In the genomic region with DNA sequence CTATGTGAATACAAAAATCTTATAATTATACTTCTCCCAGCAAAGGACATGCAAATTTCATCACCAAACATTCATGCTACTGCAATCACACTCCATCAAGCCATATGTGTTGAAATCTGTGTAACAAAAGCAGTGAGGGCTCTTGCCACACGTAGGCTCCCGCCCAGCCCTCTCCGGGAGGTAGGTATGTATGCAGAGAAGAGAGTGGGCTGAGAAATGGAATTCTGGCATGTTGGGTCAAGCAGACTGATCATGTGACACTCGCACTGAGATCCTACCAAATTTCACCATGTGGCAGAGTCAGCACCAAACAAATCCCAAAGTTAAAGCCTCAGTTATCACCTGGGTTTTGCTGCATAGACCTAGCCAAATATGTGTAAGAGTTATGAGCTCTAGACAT, we compare ENCODE assay signal across 23 cellular contexts. TPM values are rescaled to one million over a fixed set of nuclear protein-coding genes. Genes with fewer than 3 reads are reported as not detected.
A peak's percentile ranks its signal among the peaks of the same experiment; 100 is the strongest.
DNase-seq lines count a peak whose midpoint lies in the region; ATAC-seq and TF ChIP-seq lines count a peak whose summit lies in the region.
"Had no signal": no experiment of that assay in that cellular context is flagged by ENCODE, and none has a peak within 500 bp of the region (broad histone marks: within the 10 kb centered on the region; RNA-seq: fewer than 3 reads in every experiment).

No MANE protein-coding gene starts in this region.

- peak overlapping the region in 3 of 7 donors; percentile 21 to 71 (median 53) for H3K27ac Mint-ChIP-seq in CD14-positive monocyte
- H3K27ac Mint-ChIP-seq: memory B cell; stimulated activated naive CD8-positive, alpha-beta T cell treated with anti-CD3 and anti-CD28 coated beads, Interleukin-15, amount 100 ng/mL, for 72 hours; T-helper 2 cell treated with Interferon-gamma antibody and Interleukin-4, amounts not matched to agents 5 μg/mL and 100 μg/mL, for 36 hours had no signal

- H3K4me1 ChIP-seq in HUES48 (ENCODE audit: control insufficient read depth, insufficient read depth, low read length) (peaks cover 69% of the 10 kb centered on the region), neutrophil (ENCODE audit: control insufficient read depth in 1 of 2, insufficient read depth in 1 of 2, low read depth in 1 of 2, low read length in 1 of 2) (peaks cover 15 to 24% of the 10 kb centered on the region in 2 experiments)

- H3K27me3 ChIP-seq in HUES48 (ENCODE audit: control insufficient read depth, insufficient read depth, low read length) (no peaks in the 10 kb centered on the region), neutrophil (no peaks in the 10 kb centered on the region)
- H3K27me3 ChIP-seq: gastrocnemius medialis, right atrium auricular region had no signal

- DNase-seq in amniotic epithelial cell (ENCODE audit: low read depth) (peak; percentile 72), fibroblast of gingiva (ENCODE audit: low read depth) (peak; percentile 75), pons (ENCODE audit: low spot score) (no peak), CD14-positive monocyte (ENCODE audit: low spot score) (no peak)
- DNase-seq: activated CD4-positive, alpha-beta T cell treated with anti-CD3 and anti-CD28 coated beads, Interleukin-2, amount 50 U/mL, for 1 hour; activated effector memory CD4-positive, alpha-beta T cell treated with Interleukin-2 at 50 U/mL for 16 hours; gastrocnemius medialis; H7; KBM-7; NCI-H1436; NCI-H526 treated with DMSO at 0.1 percent for 48 hours; SK-N-SH; stimulated activated CD4-positive, alpha-beta T cell treated with anti-CD3 and anti-CD28 coated beads, Interleukin-12 subunit alpha, Interleukin-12 subunit beta, amount 100 ng/mL, for 4 hours; stimulated activated naive CD8-positive, alpha-beta T cell treated with anti-CD3 and anti-CD28 coated beads, Interleukin-15, amount 100 ng/mL, for 72 hours had no signal

- H3K9ac ChIP-seq in HUES48 (ENCODE audit: low read depth, low read length) = no peak overlapping the region
- H3K9ac ChIP-seq: SK-N-SH had no signal

- no peaks in the 10 kb centered on the region for H3K27me3 Mint-ChIP-seq in CD14-positive monocyte (ENCODE audit: low read depth in 3 of 3)
- H3K27me3 Mint-ChIP-seq: memory B cell; stimulated activated naive CD8-positive, alpha-beta T cell treated with anti-CD3 and anti-CD28 coated beads, Interleukin-15, amount 100 ng/mL, for 72 hours had no signal

- H3K36me3 ChIP-seq in HUES48 (ENCODE audit: control insufficient read depth, insufficient read depth, low read length) (no peaks in the 10 kb centered on the region), neutrophil (no peaks in the 10 kb centered on the region)
- H3K36me3 ChIP-seq: gastrocnemius medialis, right atrium auricular region had no signal

- TF ChIP-seq CTCF in neutrophil (IDR thresholded peaks at IDR 0.05) (no peak), CD14-positive monocyte (IDR thresholded peaks at IDR 0.05) (no peak)

- H3K4me3 Mint-ChIP-seq in CD14-positive monocyte = no peak overlapping the region
- H3K4me3 Mint-ChIP-seq: memory B cell; stimulated activated naive CD8-positive, alpha-beta T cell treated with anti-CD3 and anti-CD28 coated beads, Interleukin-15, amount 100 ng/mL, for 72 hours; T-helper 2 cell treated with Interferon-gamma antibody and Interleukin-4, amounts not matched to agents 5 μg/mL and 100 μg/mL, for 36 hours had no signal

- H3K4me1 Mint-ChIP-seq in CD14-positive monocyte = peaks cover 39% of the 10 kb centered on the region
- H3K4me1 Mint-ChIP-seq: stimulated activated naive CD8-positive, alpha-beta T cell treated with anti-CD3 and anti-CD28 coated beads, Interleukin-15, amount 100 ng/mL, for 72 hours had no signal

- peak overlapping the region; percentile 25 for H3K27ac ChIP-seq in HUES48 (ENCODE audit: low read depth, low read length)
- peak overlapping the region; percentile 33 for H3K27ac ChIP-seq in neutrophil
- H3K27ac ChIP-seq: C4-2B, gastrocnemius medialis, right atrium auricular region, VCaP had no signal

- H3K9me3 Mint-ChIP-seq in CD14-positive monocyte = no peaks in the 10 kb centered on the region
- H3K9me3 Mint-ChIP-seq: memory B cell; stimulated activated naive CD8-positive, alpha-beta T cell treated with anti-CD3 and anti-CD28 coated beads, Interleukin-15, amount 100 ng/mL, for 72 hours; T-helper 2 cell treated with Interferon-gamma antibody and Interleukin-4, amounts not matched to agents 5 μg/mL and 100 μg/mL, for 36 hours had no signal

- ATAC-seq in GM18498 (IDR thresholded peaks at IDR 0.05; ENCODE audit: unreplicated experiment) (no peak), HG03342 (IDR thresholded peaks at IDR 0.05; ENCODE audit: unreplicated experiment) (no peak)
- ATAC-seq: gastrocnemius medialis; stimulated activated naive CD8-positive, alpha-beta T cell treated with anti-CD3 and anti-CD28 coated beads, Interleukin-15, amount 100 ng/mL, for 72 hours had no signal

- H3K9me3 ChIP-seq in HUES48 (ENCODE audit: control insufficient read depth, insufficient read depth, low read length) (no peaks in the 10 kb centered on the region), neutrophil (no peaks in the 10 kb centered on the region)
- H3K9me3 ChIP-seq: gastrocnemius medialis, right atrium auricular region, SK-N-SH had no signal

- intact Hi-C loops in CD14-positive monocyte (cut with micrococcal nuclease) = no loop called here

- H3K36me3 Mint-ChIP-seq in CD14-positive monocyte = peaks cover 0 to 3% of the 10 kb centered on the region in 2 donors

- no peak overlapping the region for H3K4me3 ChIP-seq in HUES48 (ENCODE audit: low read depth, low read length)
- H3K4me3 ChIP-seq in neutrophil (ENCODE audit: low read depth in 1 of 2, low read length in 1 of 2) = no peak overlapping the region
- H3K4me3 ChIP-seq: gastrocnemius medialis, right atrium auricular region had no signal

RNA-seq across cellular contexts. Expression of gene APP, which starts 49.7 kb away (rescaled TPM):
- 10 to 100 TPM; 28.0 to 35.1 TPM for polyA plus RNA-seq in CD14-positive monocyte

Comparison
In these comparisons a context has a peak if more than half of its experiments do, and no peak if none do; other contexts are left out.
1. DNase-seq: peak in amniotic epithelial cell (single experiment) and fibroblast of gingiva (single experiment); none in pons (single experiment) and CD14-positive monocyte (single experiment).